Comparison of ENCODE assay signal across 1 cellular context in the genomic region with DNA sequence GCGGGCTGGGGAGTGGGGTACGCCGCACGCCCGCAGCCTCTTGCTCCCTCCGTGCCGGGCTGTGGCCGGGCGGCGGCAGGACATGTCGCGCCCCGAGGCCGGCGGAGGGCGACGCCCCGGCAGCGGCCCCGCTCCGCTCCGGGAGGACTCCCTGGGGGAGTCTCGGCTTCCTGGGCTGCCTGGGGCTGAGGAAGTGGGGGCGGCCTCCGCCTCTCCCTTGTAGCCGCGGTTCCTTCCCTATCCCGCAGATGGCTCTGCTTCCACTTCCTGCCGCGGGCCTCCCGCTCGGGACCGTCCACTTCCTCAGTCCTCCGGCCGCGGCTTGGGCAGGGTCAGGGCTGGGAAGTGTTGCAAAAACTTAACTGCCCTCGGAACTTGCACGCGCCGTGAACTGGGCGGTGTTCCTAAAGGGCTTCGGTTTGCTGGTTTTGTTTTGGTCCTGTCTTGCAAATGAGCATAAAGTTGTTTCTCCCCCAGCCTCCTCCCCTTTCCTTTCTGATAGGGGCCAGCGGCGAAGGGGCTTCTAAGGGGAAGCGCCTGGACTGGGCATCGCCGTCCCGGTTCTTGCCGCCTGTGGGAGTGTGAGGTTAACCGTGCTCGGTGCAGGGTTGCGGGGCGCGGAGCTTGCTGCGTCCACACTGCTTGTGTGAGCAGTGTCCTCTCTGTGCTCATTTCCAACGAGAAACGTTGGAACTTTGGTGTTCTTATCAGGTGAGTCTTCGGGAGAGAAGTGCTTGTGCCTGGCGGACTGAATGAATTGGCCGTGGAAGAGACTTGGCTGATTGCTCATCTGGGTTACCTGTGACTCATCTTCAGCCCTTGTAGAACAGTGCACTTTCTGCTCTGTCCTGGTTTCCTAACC.
TF ChIP-seq lines count a peak whose summit lies in the region.

No MANE protein-coding gene starts in this region.

TF ChIP-seq in HepG2, 621 proteins besides CTCF, POLR2A, EP300 and RAD21 (continued from another document and continues in another):
- TF ChIP-seq, protein P1, sequence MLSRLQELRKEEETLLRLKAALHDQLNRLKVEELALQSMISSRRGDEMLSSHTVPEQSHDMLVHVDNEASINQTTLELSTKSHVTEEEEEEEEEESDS (CRISPR knock-in tag; IDR thresholded peaks at IDR 0.05; ENCODE audit: borderline replicate concordance), result no peak
- TF ChIP-seq, protein P2, sequence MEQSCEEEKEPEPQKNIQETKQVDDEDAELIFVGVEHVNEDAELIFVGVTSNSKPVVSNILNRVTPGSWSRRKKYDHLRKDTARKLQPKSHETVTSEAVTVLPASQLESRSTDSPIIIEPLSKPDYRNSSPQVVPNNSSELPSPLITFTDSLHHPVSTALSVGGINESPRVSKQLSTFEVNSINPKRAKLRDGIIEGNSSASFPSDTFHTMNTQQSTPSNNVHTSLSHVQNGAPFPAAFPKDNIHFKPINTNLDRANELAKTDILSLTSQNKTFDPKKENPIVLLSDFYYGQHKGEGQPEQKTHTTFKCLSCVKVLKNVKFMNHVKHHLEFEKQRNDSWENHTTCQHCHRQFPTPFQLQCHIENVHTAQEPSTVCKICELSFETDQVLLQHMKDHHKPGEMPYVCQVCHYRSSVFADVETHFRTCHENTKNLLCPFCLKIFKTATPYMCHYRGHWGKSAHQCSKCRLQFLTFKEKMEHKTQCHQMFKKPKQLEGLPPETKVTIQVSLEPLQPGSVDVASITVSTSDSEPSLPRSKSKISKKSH (CRISPR knock-in tag; IDR thresholded peaks at IDR 0.05; ENCODE audit: borderline replicate concordance), result peak; percentile 87
- no peak for TF ChIP-seq ZNF749 (CRISPR knock-in tag; IDR thresholded peaks at IDR 0.05; ENCODE audit: borderline replicate concordance)
- TF ChIP-seq GZF1 (CRISPR knock-in tag; IDR thresholded peaks at IDR 0.05), result 0 out of 2 replicates have a peak, but pooled peaks have one; percentile 71
- TF ChIP-seq SAFB2 (CRISPR knock-in tag; IDR thresholded peaks at IDR 0.05; ENCODE audit: borderline replicate concordance, low read depth), result peak; percentile 72; the same call in 1 of the 2 replicates
- TF ChIP-seq, protein P3, sequence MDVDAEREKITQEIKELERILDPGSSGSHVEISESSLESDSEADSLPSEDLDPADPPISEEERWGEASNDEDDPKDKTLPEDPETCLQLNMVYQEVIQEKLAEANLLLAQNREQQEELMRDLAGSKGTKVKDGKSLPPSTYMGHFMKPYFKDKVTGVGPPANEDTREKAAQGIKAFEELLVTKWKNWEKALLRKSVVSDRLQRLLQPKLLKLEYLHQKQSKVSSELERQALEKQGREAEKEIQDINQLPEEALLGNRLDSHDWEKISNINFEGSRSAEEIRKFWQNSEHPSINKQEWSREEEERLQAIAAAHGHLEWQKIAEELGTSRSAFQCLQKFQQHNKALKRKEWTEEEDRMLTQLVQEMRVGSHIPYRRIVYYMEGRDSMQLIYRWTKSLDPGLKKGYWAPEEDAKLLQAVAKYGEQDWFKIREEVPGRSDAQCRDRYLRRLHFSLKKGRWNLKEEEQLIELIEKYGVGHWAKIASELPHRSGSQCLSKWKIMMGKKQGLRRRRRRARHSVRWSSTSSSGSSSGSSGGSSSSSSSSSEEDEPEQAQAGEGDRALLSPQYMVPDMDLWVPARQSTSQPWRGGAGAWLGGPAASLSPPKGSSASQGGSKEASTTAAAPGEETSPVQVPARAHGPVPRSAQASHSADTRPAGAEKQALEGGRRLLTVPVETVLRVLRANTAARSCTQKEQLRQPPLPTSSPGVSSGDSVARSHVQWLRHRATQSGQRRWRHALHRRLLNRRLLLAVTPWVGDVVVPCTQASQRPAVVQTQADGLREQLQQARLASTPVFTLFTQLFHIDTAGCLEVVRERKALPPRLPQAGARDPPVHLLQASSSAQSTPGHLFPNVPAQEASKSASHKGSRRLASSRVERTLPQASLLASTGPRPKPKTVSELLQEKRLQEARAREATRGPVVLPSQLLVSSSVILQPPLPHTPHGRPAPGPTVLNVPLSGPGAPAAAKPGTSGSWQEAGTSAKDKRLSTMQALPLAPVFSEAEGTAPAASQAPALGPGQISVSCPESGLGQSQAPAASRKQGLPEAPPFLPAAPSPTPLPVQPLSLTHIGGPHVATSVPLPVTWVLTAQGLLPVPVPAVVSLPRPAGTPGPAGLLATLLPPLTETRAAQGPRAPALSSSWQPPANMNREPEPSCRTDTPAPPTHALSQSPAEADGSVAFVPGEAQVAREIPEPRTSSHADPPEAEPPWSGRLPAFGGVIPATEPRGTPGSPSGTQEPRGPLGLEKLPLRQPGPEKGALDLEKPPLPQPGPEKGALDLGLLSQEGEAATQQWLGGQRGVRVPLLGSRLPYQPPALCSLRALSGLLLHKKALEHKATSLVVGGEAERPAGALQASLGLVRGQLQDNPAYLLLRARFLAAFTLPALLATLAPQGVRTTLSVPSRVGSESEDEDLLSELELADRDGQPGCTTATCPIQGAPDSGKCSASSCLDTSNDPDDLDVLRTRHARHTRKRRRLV (CRISPR knock-in tag; IDR thresholded peaks at IDR 0.05), result 0 out of 2 replicates have a peak, but pooled peaks have one; percentile 46
- TF ChIP-seq ZNF660 (CRISPR knock-in tag; IDR thresholded peaks at IDR 0.05; ENCODE audit: borderline replicate concordance, low read depth), result no peak
- no peak for TF ChIP-seq HOXA9 (CRISPR knock-in tag; IDR thresholded peaks at IDR 0.05; ENCODE audit: borderline replicate concordance)
- TF ChIP-seq, protein P4, sequence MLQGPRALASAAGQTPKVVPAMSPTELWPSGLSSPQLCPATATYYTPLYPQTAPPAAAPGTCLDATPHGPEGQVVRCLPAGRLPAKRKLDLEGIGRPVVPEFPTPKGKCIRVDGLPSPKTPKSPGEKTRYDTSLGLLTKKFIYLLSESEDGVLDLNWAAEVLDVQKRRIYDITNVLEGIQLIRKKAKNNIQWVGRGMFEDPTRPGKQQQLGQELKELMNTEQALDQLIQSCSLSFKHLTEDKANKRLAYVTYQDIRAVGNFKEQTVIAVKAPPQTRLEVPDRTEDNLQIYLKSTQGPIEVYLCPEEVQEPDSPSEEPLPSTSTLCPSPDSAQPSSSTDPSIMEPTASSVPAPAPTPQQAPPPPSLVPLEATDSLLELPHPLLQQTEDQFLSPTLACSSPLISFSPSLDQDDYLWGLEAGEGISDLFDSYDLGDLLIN (CRISPR knock-in tag; IDR thresholded peaks at IDR 0.05; ENCODE audit: borderline replicate concordance), result 0 out of 2 replicates have a peak, but pooled peaks have one; percentile 78
- TF ChIP-seq KLF9 (CRISPR knock-in tag; IDR thresholded peaks at IDR 0.05; ENCODE audit: low read depth), result peak; percentile 47; the same call in 1 of the 2 replicates
- 0 out of 2 replicates have a peak, but pooled peaks have one; percentile 12 for TF ChIP-seq HOXA3 (CRISPR knock-in tag; IDR thresholded peaks at IDR 0.05)
- TF ChIP-seq STAG1 (CRISPR knock-in tag; IDR thresholded peaks at IDR 0.05), result peak; percentile 56
- TF ChIP-seq MAZ (IDR thresholded peaks at IDR 0.05; ENCODE audit: borderline replicate concordance, low read depth, low read length), result no peak
- peak; percentile 65 for TF ChIP-seq MAZ (CRISPR knock-in tag; IDR thresholded peaks at IDR 0.05; ENCODE audit: low read depth)
- TF ChIP-seq ZNF724P (CRISPR knock-in tag; IDR thresholded peaks at IDR 0.05; ENCODE audit: borderline replicate concordance), result no peak
- TF ChIP-seq, protein P5, sequence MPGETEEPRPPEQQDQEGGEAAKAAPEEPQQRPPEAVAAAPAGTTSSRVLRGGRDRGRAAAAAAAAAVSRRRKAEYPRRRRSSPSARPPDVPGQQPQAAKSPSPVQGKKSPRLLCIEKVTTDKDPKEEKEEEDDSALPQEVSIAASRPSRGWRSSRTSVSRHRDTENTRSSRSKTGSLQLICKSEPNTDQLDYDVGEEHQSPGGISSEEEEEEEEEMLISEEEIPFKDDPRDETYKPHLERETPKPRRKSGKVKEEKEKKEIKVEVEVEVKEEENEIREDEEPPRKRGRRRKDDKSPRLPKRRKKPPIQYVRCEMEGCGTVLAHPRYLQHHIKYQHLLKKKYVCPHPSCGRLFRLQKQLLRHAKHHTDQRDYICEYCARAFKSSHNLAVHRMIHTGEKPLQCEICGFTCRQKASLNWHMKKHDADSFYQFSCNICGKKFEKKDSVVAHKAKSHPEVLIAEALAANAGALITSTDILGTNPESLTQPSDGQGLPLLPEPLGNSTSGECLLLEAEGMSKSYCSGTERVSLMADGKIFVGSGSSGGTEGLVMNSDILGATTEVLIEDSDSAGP (CRISPR knock-in tag; IDR thresholded peaks at IDR 0.05; ENCODE audit: borderline replicate concordance), result peak; percentile 55
- no peak for TF ChIP-seq IKZF1 (IDR thresholded peaks at IDR 0.05)
- TF ChIP-seq, protein P6, sequence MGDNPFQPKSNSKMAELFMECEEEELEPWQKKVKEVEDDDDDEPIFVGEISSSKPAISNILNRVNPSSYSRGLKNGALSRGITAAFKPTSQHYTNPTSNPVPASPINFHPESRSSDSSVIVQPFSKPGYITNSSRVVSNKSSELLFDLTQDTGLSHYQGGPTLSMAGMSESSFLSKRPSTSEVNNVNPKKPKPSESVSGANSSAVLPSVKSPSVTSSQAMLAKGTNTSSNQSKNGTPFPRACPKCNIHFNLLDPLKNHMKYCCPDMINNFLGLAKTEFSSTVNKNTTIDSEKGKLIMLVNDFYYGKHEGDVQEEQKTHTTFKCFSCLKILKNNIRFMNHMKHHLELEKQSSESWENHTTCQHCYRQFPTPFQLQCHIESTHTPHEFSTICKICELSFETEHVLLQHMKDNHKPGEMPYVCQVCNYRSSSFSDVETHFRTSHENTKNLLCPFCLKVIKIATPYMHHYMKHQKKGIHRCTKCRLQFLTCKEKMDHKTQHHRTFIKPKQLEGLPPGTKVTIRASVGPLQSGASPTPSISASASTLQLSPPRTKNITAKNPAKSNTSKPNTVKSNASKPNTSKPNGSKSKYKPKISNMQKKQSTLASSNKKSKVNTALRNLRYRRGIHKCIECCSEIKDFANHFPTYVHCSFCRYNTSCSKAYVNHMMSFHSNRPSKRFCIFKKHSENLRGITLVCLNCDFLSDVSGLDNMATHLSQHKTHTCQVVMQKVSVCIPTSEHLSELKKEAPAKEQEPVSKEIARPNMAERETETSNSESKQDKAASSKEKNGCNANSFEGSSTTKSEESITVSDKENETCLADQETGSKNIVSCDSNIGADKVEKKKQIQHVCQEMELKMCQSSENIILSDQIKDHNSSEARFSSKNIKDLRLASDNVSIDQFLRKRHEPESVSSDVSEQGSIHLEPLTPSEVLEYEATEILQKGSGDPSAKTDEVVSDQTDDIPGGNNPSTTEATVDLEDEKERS (CRISPR knock-in tag; IDR thresholded peaks at IDR 0.05), result no peak
- TF ChIP-seq, protein P7, sequence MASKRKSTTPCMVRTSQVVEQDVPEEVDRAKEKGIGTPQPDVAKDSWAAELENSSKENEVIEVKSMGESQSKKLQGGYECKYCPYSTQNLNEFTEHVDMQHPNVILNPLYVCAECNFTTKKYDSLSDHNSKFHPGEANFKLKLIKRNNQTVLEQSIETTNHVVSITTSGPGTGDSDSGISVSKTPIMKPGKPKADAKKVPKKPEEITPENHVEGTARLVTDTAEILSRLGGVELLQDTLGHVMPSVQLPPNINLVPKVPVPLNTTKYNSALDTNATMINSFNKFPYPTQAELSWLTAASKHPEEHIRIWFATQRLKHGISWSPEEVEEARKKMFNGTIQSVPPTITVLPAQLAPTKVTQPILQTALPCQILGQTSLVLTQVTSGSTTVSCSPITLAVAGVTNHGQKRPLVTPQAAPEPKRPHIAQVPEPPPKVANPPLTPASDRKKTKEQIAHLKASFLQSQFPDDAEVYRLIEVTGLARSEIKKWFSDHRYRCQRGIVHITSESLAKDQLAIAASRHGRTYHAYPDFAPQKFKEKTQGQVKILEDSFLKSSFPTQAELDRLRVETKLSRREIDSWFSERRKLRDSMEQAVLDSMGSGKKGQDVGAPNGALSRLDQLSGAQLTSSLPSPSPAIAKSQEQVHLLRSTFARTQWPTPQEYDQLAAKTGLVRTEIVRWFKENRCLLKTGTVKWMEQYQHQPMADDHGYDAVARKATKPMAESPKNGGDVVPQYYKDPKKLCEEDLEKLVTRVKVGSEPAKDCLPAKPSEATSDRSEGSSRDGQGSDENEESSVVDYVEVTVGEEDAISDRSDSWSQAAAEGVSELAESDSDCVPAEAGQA (IDR thresholded peaks at IDR 0.05; ENCODE audit: low read depth), result peak; percentile 4; the same call in 1 of the 2 replicates
- TF ChIP-seq, protein P7 (CRISPR knock-in tag; IDR thresholded peaks at IDR 0.05; ENCODE audit: borderline replicate concordance), result no peak
- TF ChIP-seq, protein P8, sequence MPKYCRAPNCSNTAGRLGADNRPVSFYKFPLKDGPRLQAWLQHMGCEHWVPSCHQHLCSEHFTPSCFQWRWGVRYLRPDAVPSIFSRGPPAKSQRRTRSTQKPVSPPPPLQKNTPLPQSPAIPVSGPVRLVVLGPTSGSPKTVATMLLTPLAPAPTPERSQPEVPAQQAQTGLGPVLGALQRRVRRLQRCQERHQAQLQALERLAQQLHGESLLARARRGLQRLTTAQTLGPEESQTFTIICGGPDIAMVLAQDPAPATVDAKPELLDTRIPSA (CRISPR knock-in tag; IDR thresholded peaks at IDR 0.05; ENCODE audit: borderline replicate concordance), result no peak
- TF ChIP-seq CEBPB (IDR thresholded peaks at IDR 0.05; ENCODE audit: borderline replicate concordance, low read depth, low read length), result peak; percentile 37; the same call in 1 of the 2 replicates
